ENCODE assay signal across 35 cellular contexts in genomic region chr3:77354958-77355357, GRCh38.
"Had no signal": no experiment of that assay in that cellular context is flagged by ENCODE, and none has a peak within 500 bp of the region (broad histone marks: within the 10 kb centered on the region; RNA-seq: fewer than 3 reads in every experiment).

No MANE protein-coding gene starts in this region.

- H3K36me3 Mint-ChIP-seq: activated naive CD4-positive, alpha-beta T cell treated with anti-CD3 and anti-CD28 coated beads, Interleukin-2, amount 50 U/mL, for 24 hours; activated naive CD8-positive, alpha-beta T cell treated with anti-CD3 and anti-CD28 coated beads for 36 hours had no signal

- DNase-seq: activated B cell treated with CpG ODN at 0.5 μM for 24 hours; activated CD4-positive, alpha-beta T cell treated with anti-CD3 and anti-CD28 coated beads for 48 hours; activated CD4-positive, alpha-beta T cell treated with anti-CD3 and anti-CD28 coated beads, Interleukin-2, amount 50 U/mL, for 1 hour; activated CD4-positive, alpha-beta T cell treated with anti-CD3 and anti-CD28 coated beads, Interleukin-2, amount 50 U/mL, for 48 hours; activated CD8-positive, alpha-beta memory T cell treated with anti-CD3 and anti-CD28 coated beads for 24 hours; activated CD8-positive, alpha-beta T cell treated with anti-CD3 and anti-CD28 coated beads for 36 hours; activated effector memory CD4-positive, alpha-beta T cell treated with Interleukin-2 at 50 U/mL for 16 hours; activated gamma-delta T cell treated with Interleukin-2 at 50 U/mL for 16 hours; activated naive CD4-positive, alpha-beta T cell treated with anti-CD3 and anti-CD28 coated beads for 36 hours; activated naive CD8-positive, alpha-beta T cell treated with anti-CD3 and anti-CD28 coated beads for 36 hours; activated naive CD8-positive, alpha-beta T cell treated with anti-CD3 and anti-CD28 coated beads, Interleukin-2, amount 50 U/mL, for 24 hours; activated T-cell treated with anti-CD3 and anti-CD28 coated beads, Interleukin-2, amount 50 U/mL, for 4 hours; adrenal gland; amygdala; aorta; body of pancreas; central memory CD4-positive, alpha-beta T cell; cerebellar nuclear complex; colonic mucosa; effector CD8-positive, alpha-beta T cell; foreskin fibroblast; head of caudate nucleus; T-helper 1 cell; T-helper 17 cell; T1000; WERI-Rb-1 had no signal

- H3K27me3 ChIP-seq: adrenal gland, body of pancreas, cardiac muscle cell, colonic mucosa had no signal

- ATAC-seq: activated CD4-positive, CD25-positive, alpha-beta regulatory T cell treated with anti-CD3 and anti-CD28 coated beads, Interleukin-2, amount 50 U/mL, for 24 hours; activated CD8-positive, alpha-beta T cell treated with anti-CD3 and anti-CD28 coated beads for 36 hours; activated naive CD8-positive, alpha-beta T cell treated with anti-CD3 and anti-CD28 coated beads, Interleukin-2, amount 50 U/mL, for 24 hours; activated T-helper 17 cell treated with anti-CD3 and anti-CD28 coated beads, Interleukin-2, amount 50 U/mL, for 72 hours; body of pancreas; T-helper 17 cell had no signal

- H3K27ac Mint-ChIP-seq: activated B cell treated with CpG ODN at 0.5 μM for 24 hours; activated CD8-positive, alpha-beta T cell treated with anti-CD3 and anti-CD28 coated beads for 36 hours; activated naive CD4-positive, alpha-beta T cell treated with anti-CD3 and anti-CD28 coated beads for 36 hours; activated naive CD4-positive, alpha-beta T cell treated with anti-CD3 and anti-CD28 coated beads, Interleukin-2, amount 50 U/mL, for 24 hours; activated naive CD8-positive, alpha-beta T cell treated with anti-CD3 and anti-CD28 coated beads for 36 hours; activated naive CD8-positive, alpha-beta T cell treated with anti-CD3 and anti-CD28 coated beads, Interleukin-2, amount 50 U/mL, for 24 hours; activated T-helper 17 cell treated with anti-CD3 and anti-CD28 coated beads, Interleukin-2, amount 50 U/mL, for 72 hours; T-helper 17 cell; T-helper 2 cell treated with Interferon-gamma antibody and Interleukin-4, amounts not matched to agents 5 μg/mL and 100 μg/mL, for 36 hours had no signal

- H3K27ac ChIP-seq: adrenal gland, body of pancreas, cardiac muscle cell, colonic mucosa, epithelial cell of prostate, WERI-Rb-1 had no signal

- H3K36me3 ChIP-seq: adrenal gland, cardiac muscle cell, colonic mucosa, WERI-Rb-1 had no signal

- H3K4me1 Mint-ChIP-seq: activated B cell treated with CpG ODN at 0.5 μM for 24 hours; activated naive CD4-positive, alpha-beta T cell treated with anti-CD3 and anti-CD28 coated beads, Interleukin-2, amount 50 U/mL, for 24 hours; activated naive CD8-positive, alpha-beta T cell treated with anti-CD3 and anti-CD28 coated beads for 36 hours; activated naive CD8-positive, alpha-beta T cell treated with anti-CD3 and anti-CD28 coated beads, Interleukin-2, amount 50 U/mL, for 24 hours; activated T-helper 17 cell treated with anti-CD3 and anti-CD28 coated beads, Interleukin-2, amount 50 U/mL, for 72 hours; T-helper 17 cell had no signal

- H3K27me3 Mint-ChIP-seq: activated B cell treated with CpG ODN at 0.5 μM for 24 hours; activated CD8-positive, alpha-beta T cell treated with anti-CD3 and anti-CD28 coated beads for 36 hours; activated naive CD4-positive, alpha-beta T cell treated with anti-CD3 and anti-CD28 coated beads, Interleukin-2, amount 50 U/mL, for 24 hours; activated naive CD8-positive, alpha-beta T cell treated with anti-CD3 and anti-CD28 coated beads for 36 hours; activated naive CD8-positive, alpha-beta T cell treated with anti-CD3 and anti-CD28 coated beads, Interleukin-2, amount 50 U/mL, for 24 hours; activated T-helper 17 cell treated with anti-CD3 and anti-CD28 coated beads, Interleukin-2, amount 50 U/mL, for 72 hours; T-helper 17 cell had no signal

- H3K9me3 ChIP-seq: adrenal gland, body of pancreas, colonic mucosa had no signal

- H3K4me3 ChIP-seq: adrenal gland, body of pancreas, cardiac muscle cell, colonic mucosa had no signal

- FAIRE-seq: endometrium, endothelial cell of umbilical vein, frontal cortex had no signal

- H3K4me1 ChIP-seq: adrenal gland, body of pancreas, colonic mucosa had no signal

- H3K4me3 Mint-ChIP-seq: activated B cell treated with CpG ODN at 0.5 μM for 24 hours; activated CD8-positive, alpha-beta T cell treated with anti-CD3 and anti-CD28 coated beads for 36 hours; activated naive CD4-positive, alpha-beta T cell treated with anti-CD3 and anti-CD28 coated beads for 36 hours; activated naive CD4-positive, alpha-beta T cell treated with anti-CD3 and anti-CD28 coated beads, Interleukin-2, amount 50 U/mL, for 24 hours; activated naive CD8-positive, alpha-beta T cell treated with anti-CD3 and anti-CD28 coated beads for 36 hours; activated naive CD8-positive, alpha-beta T cell treated with anti-CD3 and anti-CD28 coated beads, Interleukin-2, amount 50 U/mL, for 24 hours; activated T-cell treated with anti-CD3 and anti-CD28 coated beads, Interleukin-2, amount 50 U/mL, for 4 hours; activated T-helper 17 cell treated with anti-CD3 and anti-CD28 coated beads, Interleukin-2, amount 50 U/mL, for 72 hours; T-helper 17 cell; T-helper 2 cell treated with Interferon-gamma antibody and Interleukin-4, amounts not matched to agents 5 μg/mL and 100 μg/mL, for 36 hours had no signal
